Comparison of ENCODE assay signal across 17 cellular contexts in genomic region chr11:134361661-134362060, GRCh38. TPM values are rescaled to one million over a fixed set of nuclear protein-coding genes. Genes with fewer than 3 reads are reported as not detected.
DNase-seq lines count a peak whose midpoint lies in the region; ATAC-seq and TF ChIP-seq lines count a peak whose summit lies in the region.
"Had no signal": no experiment of that assay in that cellular context is flagged by ENCODE, and none has a peak within 500 bp of the region (broad histone marks: within the 10 kb centered on the region; RNA-seq: fewer than 3 reads in every experiment).

No MANE protein-coding gene starts in this region.

- 89 to 90% methylated on average over 26 of the region's 26 CpGs for WGBS in aorta, 2 donors

- H3K27ac ChIP-seq in aorta (ENCODE audit: low read depth in 1 of 2, low read length in 2 of 2), result no peak overlapping the region

- H3K4me1 ChIP-seq in mucosa of descending colon (ENCODE audit: low read depth), result no peaks in the 10 kb centered on the region
- no peaks in the 10 kb centered on the region for H3K4me1 ChIP-seq in aorta (ENCODE audit: control insufficient read depth in 1 of 2, insufficient read depth in 2 of 2, low read length in 2 of 2)

- no peak for TF ChIP-seq CTCF in mucosa of descending colon (IDR thresholded peaks at IDR 0.05)

- peak; percentile 57 for DNase-seq in Right ventricle myocardium inferior (ENCODE audit: missing footprints)
- DNase-seq in left cardiac atrium, result no peak
- no peak for DNase-seq in T-helper 17 cell
- peak in 2 of 3 donors; percentile 23 to 45 for DNase-seq in mucosa of descending colon
- DNase-seq in aorta, result peak; percentile 35 to 59
- DNase-seq in amniotic stem cell (lab: John Stamatoyannopoulos, UW), result no peak
- no peak for DNase-seq in stimulated activated effector memory CD8-positive, alpha-beta T cell treated with anti-CD3 and anti-CD28 coated beads, Interleukin-12 subunit alpha, Interleukin-12 subunit beta, amount 100 ng/mL, for 72 hours (ENCODE audit: low spot score in 2 of 2)
- no peak for DNase-seq in stimulated activated naive B cell treated with anti-CD40 and anti-IgM and Interleukin-4, amounts not matched to agents 10 μg/mL and 1 μg/mL and 100 μg/mL, for 72 hours
- DNase-seq: H7, IMR-90, Kasumi-1, MM.1S, NCI-H1092 treated with DMSO at 0.1 percent for 48 hours, NCI-H1694, NCI-H2107, NCI-H2227 treated with DMSO at 0.1 percent for 48 hours, NCI-H524 had no signal

- peaks cover 22% of the 10 kb centered on the region for H3K27me3 Mint-ChIP-seq in T-helper 17 cell
- H3K27me3 Mint-ChIP-seq in stimulated activated naive B cell treated with anti-CD40 and anti-IgM and Interleukin-4, amounts not matched to agents 10 μg/mL and 1 μg/mL and 100 μg/mL, for 72 hours, result peaks cover 36 to 37% of the 10 kb centered on the region in 2 donors

- no peak for ATAC-seq in Right ventricle myocardium inferior
- no peak for ATAC-seq in left cardiac atrium
- ATAC-seq in T-helper 17 cell, result no peak
- no peak for ATAC-seq in mucosa of descending colon
- ATAC-seq in aorta (ENCODE audit: low FRiP score), result no peak
- ATAC-seq in stimulated activated effector memory CD8-positive, alpha-beta T cell treated with anti-CD3 and anti-CD28 coated beads, Interleukin-12 subunit alpha, Interleukin-12 subunit beta, amount 100 ng/mL, for 72 hours, result no peak
- no peak for ATAC-seq in stimulated activated naive B cell treated with anti-CD40 and anti-IgM and Interleukin-4, amounts not matched to agents 10 μg/mL and 1 μg/mL and 100 μg/mL, for 72 hours (replicated peaks)

- no peak overlapping the region for H3K27ac Mint-ChIP-seq in T-helper 17 cell
- no peak overlapping the region for H3K27ac Mint-ChIP-seq in stimulated activated effector memory CD8-positive, alpha-beta T cell treated with anti-CD3 and anti-CD28 coated beads, Interleukin-12 subunit alpha, Interleukin-12 subunit beta, amount 100 ng/mL, for 72 hours
- H3K27ac Mint-ChIP-seq in stimulated activated naive B cell treated with anti-CD40 and anti-IgM and Interleukin-4, amounts not matched to agents 10 μg/mL and 1 μg/mL and 100 μg/mL, for 72 hours, result no peak overlapping the region

- no peaks in the 10 kb centered on the region for H3K27me3 ChIP-seq in aorta (ENCODE audit: control insufficient read depth in 1 of 2, insufficient read depth in 2 of 2, low read length in 1 of 2)

- no peaks in the 10 kb centered on the region for H3K9me3 Mint-ChIP-seq in stimulated activated effector memory CD8-positive, alpha-beta T cell treated with anti-CD3 and anti-CD28 coated beads, Interleukin-12 subunit alpha, Interleukin-12 subunit beta, amount 100 ng/mL, for 72 hours
- no peaks in the 10 kb centered on the region for H3K9me3 Mint-ChIP-seq in stimulated activated naive B cell treated with anti-CD40 and anti-IgM and Interleukin-4, amounts not matched to agents 10 μg/mL and 1 μg/mL and 100 μg/mL, for 72 hours

- H3K4me1 Mint-ChIP-seq in T-helper 17 cell, result peaks cover 11% of the 10 kb centered on the region
- H3K4me1 Mint-ChIP-seq in stimulated activated effector memory CD8-positive, alpha-beta T cell treated with anti-CD3 and anti-CD28 coated beads, Interleukin-12 subunit alpha, Interleukin-12 subunit beta, amount 100 ng/mL, for 72 hours, result peaks cover 21% of the 10 kb centered on the region
- peaks cover 5 to 10% of the 10 kb centered on the region in 2 donors for H3K4me1 Mint-ChIP-seq in stimulated activated naive B cell treated with anti-CD40 and anti-IgM and Interleukin-4, amounts not matched to agents 10 μg/mL and 1 μg/mL and 100 μg/mL, for 72 hours

- H3K4me3 ChIP-seq in mucosa of descending colon (no peak overlapping the region), aorta (ENCODE audit: low read length in 2 of 2) (no peak overlapping the region)

- peak overlapping the region; percentile 79 for H3K4me3 Mint-ChIP-seq in T-helper 17 cell
- H3K4me3 Mint-ChIP-seq in stimulated activated effector memory CD8-positive, alpha-beta T cell treated with anti-CD3 and anti-CD28 coated beads, Interleukin-12 subunit alpha, Interleukin-12 subunit beta, amount 100 ng/mL, for 72 hours, result no peak overlapping the region
- no peak overlapping the region for H3K4me3 Mint-ChIP-seq in stimulated activated naive B cell treated with anti-CD40 and anti-IgM and Interleukin-4, amounts not matched to agents 10 μg/mL and 1 μg/mL and 100 μg/mL, for 72 hours

- H3K36me3 Mint-ChIP-seq in T-helper 17 cell (ENCODE audit: low read depth), result peaks cover 3% of the 10 kb centered on the region
- no peaks in the 10 kb centered on the region for H3K36me3 Mint-ChIP-seq in stimulated activated effector memory CD8-positive, alpha-beta T cell treated with anti-CD3 and anti-CD28 coated beads, Interleukin-12 subunit alpha, Interleukin-12 subunit beta, amount 100 ng/mL, for 72 hours
- peaks cover 0 to 6% of the 10 kb centered on the region in 2 donors for H3K36me3 Mint-ChIP-seq in stimulated activated naive B cell treated with anti-CD40 and anti-IgM and Interleukin-4, amounts not matched to agents 10 μg/mL and 1 μg/mL and 100 μg/mL, for 72 hours

- intact Hi-C loops in Right ventricle myocardium inferior (cut with DNase I) (no loop called here), left cardiac atrium (cut with DNase I) (no loop called here), mucosa of descending colon (cut with DNase I, micrococcal nuclease) (no loop called here), aorta (cut with DNase I) (no loop called here)

- no peaks in the 10 kb centered on the region for H3K36me3 ChIP-seq in mucosa of descending colon (ENCODE audit: low read depth)
- no peaks in the 10 kb centered on the region for H3K36me3 ChIP-seq in aorta (ENCODE audit: control insufficient read depth in 1 of 2, insufficient read depth in 2 of 2, low read length in 1 of 2)

- H3K9me3 ChIP-seq in T-helper 17 cell (ENCODE audit: control insufficient read depth, low read length, poor library complexity, severe bottlenecking), result no peaks in the 10 kb centered on the region
- no peaks in the 10 kb centered on the region for H3K9me3 ChIP-seq in mucosa of descending colon
- H3K9me3 ChIP-seq in aorta (ENCODE audit: control insufficient read depth, low read length), result no peaks in the 10 kb centered on the region

RNA-seq across cellular contexts. Expression of gene GLB1L2, which starts 29.9 kb away (rescaled TPM):
- 0.32 TPM for total RNA-seq in Right ventricle myocardium inferior
- under 1 TPM; 0.65 to 0.91 TPM for total RNA-seq in left cardiac atrium
- under 1 TPM; 0.37 to 0.73 TPM for total RNA-seq in T-helper 17 cell
- 10 to 100 TPM; 21.5 to 27.9 (median 26.9) TPM for total RNA-seq in mucosa of descending colon
- 1 to 10 TPM in 1 of 2 donors, under 1 TPM in 1; 0.94 to 1.5 TPM for total RNA-seq in aorta
- 1 to 10 TPM in 1 of 2 donors, not detected in 1; 2.2 TPM for polyA plus RNA-seq in aorta

RNA-seq across cellular contexts. Expression of gene B3GAT1, which starts 50.4 kb away (rescaled TPM):
- total RNA-seq in Right ventricle myocardium inferior (0.16 TPM), left cardiac atrium (under 1 TPM; 0.08 to 0.35 TPM), T-helper 17 cell (under 1 TPM; 0.17 to 0.18 TPM), mucosa of descending colon (under 1 TPM; 0.09 to 0.38 (median 0.22) TPM), aorta (under 1 TPM; 0.16 to 0.39 TPM)
- not detected for polyA plus RNA-seq in aorta
- total RNA-seq: IMR-90 had no signal
- polyA plus RNA-seq: IMR-90 had no signal

Comparison
In these comparisons a context has a peak if more than half of its experiments do, and no peak if none do; other contexts are left out.
1. DNase-seq: peak in Right ventricle myocardium inferior (single experiment), mucosa of descending colon (2 of 3) and aorta (2 of 2); none in left cardiac atrium (single experiment), T-helper 17 cell (0 of 3), amniotic stem cell (single experiment), stimulated activated effector memory CD8-positive, alpha-beta T cell treated with anti-CD3 and anti-CD28 coated beads, Interleukin-12 subunit alpha, Interleukin-12 subunit beta, amount 100 ng/mL, for 72 hours (0 of 2) and stimulated activated naive B cell treated with anti-CD40 and anti-IgM and Interleukin-4, amounts not matched to agents 10 μg/mL and 1 μg/mL and 100 μg/mL, for 72 hours (single experiment).
2. RNA of gene GLB1L2, which starts 29.9 kb away (total RNA-seq): 21.5 to 27.9 TPM in mucosa of descending colon; 0.94 to 1.5 TPM in aorta, 0.65 to 0.91 TPM in left cardiac atrium, 0.37 to 0.73 TPM in T-helper 17 cell and 0.32 TPM in Right ventricle myocardium inferior (single experiment); every median in the first group is over 4 times any median in the second.